In genomic region chr18:12038082-12038660, GRCh38 we compare ENCODE assay signal across 8 cellular contexts. TPM values are rescaled to one million over a fixed set of nuclear protein-coding genes. Genes with fewer than 3 reads are reported as not detected.
A peak's percentile ranks its signal among the peaks of the same experiment; 100 is the strongest.
DNase-seq lines count a peak whose midpoint lies in the region; ATAC-seq, FAIRE-seq and TF ChIP-seq lines count a peak whose summit lies in the region.

No MANE protein-coding gene starts in this region.

- WGBS in mammary epithelial cell (ENCODE audit: low coverage, missing lambda C conversion rate): 36% methylated on average over 5 of the region's 30 CpGs
- 17 to 29% methylated on average over 30 of the region's 30 CpGs for WGBS in lung, 2 donors

- H3K27me3 ChIP-seq in PC-3 (ENCODE audit: low read length) (no peaks in the 10 kb centered on the region), mammary epithelial cell (ENCODE audit: insufficient read depth, low read length) (no peaks in the 10 kb centered on the region), lung (ENCODE audit: control insufficient read depth, insufficient read depth) (no peaks in the 10 kb centered on the region)

- H3K4me1 ChIP-seq in PC-3 (ENCODE audit: insufficient read depth, low read length) (peaks cover 13% of the 10 kb centered on the region; the same call in 1 of the 2 replicates), mammary epithelial cell (ENCODE audit: insufficient read depth, low read length) (peaks cover 20% of the 10 kb centered on the region), lung (ENCODE audit: control insufficient read depth in 2 of 2, insufficient read depth in 2 of 2, low read length in 2 of 2) (peaks cover 0 to 4% of the 10 kb centered on the region in 2 donors)

- H2AFZ ChIP-seq in PC-3 (ENCODE audit: low read length) (peak overlapping the region; percentile 97), mammary epithelial cell (ENCODE audit: low read depth, low read length) (peak overlapping the region; percentile 93)

- H3K27ac Mint-ChIP-seq in stimulated activated naive CD8-positive, alpha-beta T cell treated with anti-CD3 and anti-CD28 coated beads, Interleukin-15, Interleukin-2, amounts not matched to agents 100 ng/mL and 50 ng/mL, for 24 hours: no peak overlapping the region

- H3K9me2 ChIP-seq in PC-3 (replicated peaks; ENCODE audit: low read length): no peaks in the 10 kb centered on the region

- intact Hi-C loops in PC-3 (cut with micrococcal nuclease) (loop anchor here (2.0 to 5.0 kb wide), 2 partner anchors 305 to 381 kb away; no protein-coding TSS in a partner anchor), mammary epithelial cell (cut with micrococcal nuclease) (loop anchor here (2.0 kb wide), 3 partner anchors 33 to 379 kb away; no protein-coding TSS in a partner anchor)

- H3F3A ChIP-seq in PC-3 (ENCODE audit: low read length, unreplicated experiment): no peaks in the 10 kb centered on the region

- ATAC-seq in GM18511 (IDR thresholded peaks at IDR 0.05; ENCODE audit: unreplicated experiment): peak; percentile 7
- no peak for ATAC-seq in PC-3
- peak; percentile 6 for ATAC-seq in lung (ENCODE audit: insufficient read depth, low FRiP score)
- ATAC-seq in HG03378 (IDR thresholded peaks at IDR 0.05; ENCODE audit: unreplicated experiment): no peak
- ATAC-seq in GM18867 (IDR thresholded peaks at IDR 0.05; ENCODE audit: unreplicated experiment): no peak

- H3K4me1 Mint-ChIP-seq in stimulated activated naive CD8-positive, alpha-beta T cell treated with anti-CD3 and anti-CD28 coated beads, Interleukin-15, Interleukin-2, amounts not matched to agents 100 ng/mL and 50 ng/mL, for 24 hours (ENCODE audit: low read depth): peaks cover 6% of the 10 kb centered on the region

- H3K79me2 ChIP-seq in PC-3 (ENCODE audit: low read length) (no peaks in the 10 kb centered on the region), mammary epithelial cell (ENCODE audit: insufficient read depth, low read length) (no peaks in the 10 kb centered on the region)

- POLR2A ChIA-PET in PC-3 (lab: Charles Lee; ENCODE audit: unreplicated experiment): no interaction called here

- FAIRE-seq in GM19239 (lab: Jason Lieb, UNC): no peak

- no peaks in the 10 kb centered on the region for H3K9me3 Mint-ChIP-seq in stimulated activated naive CD8-positive, alpha-beta T cell treated with anti-CD3 and anti-CD28 coated beads, Interleukin-15, Interleukin-2, amounts not matched to agents 100 ng/mL and 50 ng/mL, for 24 hours

- TF ChIP-seq CTCF in PC-3 (conservative IDR thresholded peaks at IDR 0.05; ENCODE audit: low read depth, low read length) (no peak), mammary epithelial cell (conservative IDR thresholded peaks at IDR 0.05 in 1 of 2, IDR thresholded peaks at IDR 0.05 in 1 of 2; ENCODE audit: extremely low read depth in 1 of 2, insufficient read depth in 1 of 2, low read depth in 1 of 2, low read length in 2 of 2) (no peak), lung (IDR thresholded peaks at IDR 0.05; ENCODE audit: control extremely low read depth, extremely low read depth) (no peak)

- no peak for DNase-seq in PC-3
- no peak for DNase-seq in mammary epithelial cell
- DNase-seq in lung (ENCODE audit: low spot score): no peak
- DNase-seq in GM19239 (ENCODE audit: insufficient read length, low spot score): no peak

- H4K20me1 ChIP-seq in PC-3 (ENCODE audit: low read length) (no peaks in the 10 kb centered on the region), mammary epithelial cell (ENCODE audit: insufficient read depth, low read length) (no peaks in the 10 kb centered on the region)

- CTCF ChIA-PET in PC-3 (lab: Charles Lee): interaction anchor here (0.6 to 1.6 kb wide), 5 partner anchors 33 to 103 kb away, joined by 4 to 36 read pairs (median 13); partner anchors contain the start of gene IMPA2
- CTCF ChIA-PET in mammary epithelial cell (lab: Charles Lee; ENCODE audit: low non-redundant PET): interaction anchor here (0.6 to 1.0 kb wide), 4 partner anchors 33 to 470 kb away, joined by 3 to 9 read pairs (median 7); no protein-coding TSS in a partner anchor

- no peaks in the 10 kb centered on the region for H3K36me3 Mint-ChIP-seq in stimulated activated naive CD8-positive, alpha-beta T cell treated with anti-CD3 and anti-CD28 coated beads, Interleukin-15, Interleukin-2, amounts not matched to agents 100 ng/mL and 50 ng/mL, for 24 hours (ENCODE audit: low read depth)

- H3K27me3 Mint-ChIP-seq in stimulated activated naive CD8-positive, alpha-beta T cell treated with anti-CD3 and anti-CD28 coated beads, Interleukin-15, Interleukin-2, amounts not matched to agents 100 ng/mL and 50 ng/mL, for 24 hours: peaks cover 13% of the 10 kb centered on the region

- H3K36me3 ChIP-seq in PC-3 (ENCODE audit: low read depth, low read length) (no peaks in the 10 kb centered on the region), mammary epithelial cell (ENCODE audit: insufficient read depth, low read length) (no peaks in the 10 kb centered on the region), lung (ENCODE audit: control insufficient read depth in 2 of 2, insufficient read depth in 2 of 2, low read length in 2 of 2) (peaks cover 0 to 3% of the 10 kb centered on the region in 2 donors)

- H3K27ac ChIP-seq in PC-3 (ENCODE audit: low read length) (no peak overlapping the region), mammary epithelial cell (ENCODE audit: insufficient read depth, low read depth, low read length) (peak overlapping the region; percentile 22), lung (ENCODE audit: low read depth in 1 of 2, low read length in 1 of 2) (no peak overlapping the region)

- H3K9ac ChIP-seq in PC-3 (ENCODE audit: low read length): peak overlapping the region; percentile 80
- H3K9ac ChIP-seq in mammary epithelial cell (ENCODE audit: insufficient read depth, low read length): peak overlapping the region; percentile 53

- peak overlapping the region; percentile 41 for H3K4me3 Mint-ChIP-seq in stimulated activated naive CD8-positive, alpha-beta T cell treated with anti-CD3 and anti-CD28 coated beads, Interleukin-15, Interleukin-2, amounts not matched to agents 100 ng/mL and 50 ng/mL, for 24 hours

- H3K9me3 ChIP-seq in PC-3 (ENCODE audit: low read length) (no peaks in the 10 kb centered on the region), mammary epithelial cell (replicated peaks; ENCODE audit: insufficient read depth, low read length) (no peaks in the 10 kb centered on the region), lung (ENCODE audit: control insufficient read depth in 2 of 2, insufficient read depth in 1 of 2, low read length in 1 of 2) (no peaks in the 10 kb centered on the region)

- peak overlapping the region; percentile 96 for H3K4me2 ChIP-seq in PC-3 (ENCODE audit: low read length)
- peak overlapping the region; percentile 97 for H3K4me2 ChIP-seq in mammary epithelial cell (ENCODE audit: insufficient read depth, low read depth, low read length)

- in situ Hi-C loops in mammary epithelial cell (cut with MboI; ENCODE audit: low sequenced_read_pairs in 2 of 2): loop anchor here (10.0 to 25.0 kb wide), 3 partner anchors 103 to 376 kb away; no protein-coding TSS in a partner anchor

- dilution Hi-C loops in mammary epithelial cell (cut with HindIII; ENCODE audit: low sequenced_read_pairs): no loop called here

- H3K4me3 ChIP-seq in PC-3 (ENCODE audit: low read length): peak overlapping the region; percentile 74; the same call in 1 of the 2 replicates
- peak overlapping the region in 2 of 3 experiments; percentile 41 to 53 for H3K4me3 ChIP-seq in mammary epithelial cell (replicated peaks in 1 of 3; ENCODE audit: insufficient read depth in 1 of 3, low read depth in 2 of 3, low read length in 3 of 3)
- no peak overlapping the region for H3K4me3 ChIP-seq in lung

- BruUV-seq in PC-3 (replicated peaks; lab: Mats Ljungman, UMichigan) (no TSS peak), mammary epithelial cell (replicated peaks; lab: Mats Ljungman, UMichigan) (no TSS peak)

RNA-seq across cellular contexts. Expression of gene ANKRD62, which starts 55.5 kb away (rescaled TPM):
- total RNA-seq in PC-3 (2014; rRNA removed): not detected in 2 replicates
- not detected for total RNA-seq in mammary epithelial cell
- polyA plus RNA-seq in mammary epithelial cell: not detected
- polyA minus RNA-seq in mammary epithelial cell: not detected
- total RNA-seq in lung: under 1 TPM; 0.06 to 0.09 TPM
- under 1 TPM in 1 of 2 donors, not detected in 1; 0.12 TPM for polyA plus RNA-seq in lung

RNA-seq across cellular contexts. Expression of gene IMPA2, which starts 56.9 kb away (rescaled TPM):
- total RNA-seq in PC-3 (2014; rRNA removed) (38.2 and 45.6 TPM in 2 replicates), mammary epithelial cell (10 to 100 TPM; 16.5 to 41.8 TPM), lung (10 to 100 TPM; 60.8 to 62.2 TPM)
- polyA plus RNA-seq in mammary epithelial cell (23.9 TPM), lung (10 to 100 TPM; 43.4 to 65.4 TPM)
- polyA minus RNA-seq in mammary epithelial cell: 33.9 TPM

Comparison
In these comparisons a context has a peak if more than half of its experiments do, and no peak if none do; other contexts are left out.
1. ATAC-seq: peak in GM18511 (single experiment) and lung (single experiment); none in PC-3 (single experiment), HG03378 (single experiment) and GM18867 (single experiment).